Comparison of ENCODE assay signal across 9 cellular contexts in the genomic region with DNA sequence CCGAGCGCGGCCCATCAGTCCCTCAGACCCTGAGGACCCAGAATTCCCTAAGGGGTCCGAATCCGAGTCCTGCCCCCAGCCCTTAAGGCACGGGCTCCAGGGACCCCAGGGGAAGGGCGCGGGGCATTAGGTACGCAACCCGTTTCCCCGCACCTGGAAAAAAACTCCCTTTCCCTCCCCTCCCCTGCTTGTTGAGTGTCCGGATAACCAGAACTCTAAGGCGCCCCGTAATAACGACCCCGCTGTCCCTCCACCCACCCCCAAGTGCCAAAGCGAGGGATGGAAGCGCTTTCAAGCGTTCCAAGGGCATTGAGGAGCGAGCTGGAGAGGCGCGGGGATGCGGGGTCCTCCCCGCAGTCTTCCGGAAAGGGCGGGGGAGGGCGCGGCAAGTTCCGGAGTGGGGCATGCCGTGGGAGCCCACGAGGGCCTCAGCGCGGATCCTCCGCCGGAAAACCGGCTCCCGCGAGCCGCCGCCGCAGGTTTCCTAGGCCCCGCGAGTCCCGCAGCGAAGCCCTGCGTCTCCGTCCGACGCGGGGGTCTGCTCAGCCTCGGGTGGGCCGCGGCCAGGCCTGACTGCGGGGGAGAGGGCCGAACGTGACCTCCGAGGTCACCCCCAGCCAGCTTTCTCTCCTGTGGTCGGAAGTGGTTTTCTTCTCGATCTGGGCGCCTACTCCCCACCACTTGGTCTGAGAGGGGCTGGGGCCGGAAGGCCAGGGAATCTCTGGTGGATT. TPM values are rescaled to one million over a fixed set of nuclear protein-coding genes. Genes with fewer than 3 reads are reported as not detected.
DNase-seq lines count a peak whose midpoint lies in the region; ATAC-seq and TF ChIP-seq lines count a peak whose summit lies in the region.
"Had no signal": no experiment of that assay in that cellular context is flagged by ENCODE, and none has a peak within 500 bp of the region (broad histone marks: within the 10 kb centered on the region; RNA-seq: fewer than 3 reads in every experiment).

No MANE protein-coding gene starts in this region.

- WGBS in heart left ventricle, 4 donors, result 22 to 29% (median 22%) methylated on average over 24 to 61 of the region's 61 CpGs

- H3K27me3 ChIP-seq in heart left ventricle, result peaks cover 0 to 61% (median 0%) of the 10 kb centered on the region in 9 donors
- H3K27me3 ChIP-seq in vagina, result no peaks in the 10 kb centered on the region

- H3K4me1 Mint-ChIP-seq in endothelial cell (ENCODE audit: unreplicated experiment) (peaks cover 13% of the 10 kb centered on the region), naive B cell (peaks cover 27 to 38% (median 33%) of the 10 kb centered on the region in 3 donors)

- H3K27ac ChIP-seq in heart left ventricle (peak overlapping the region; percentile 18 to 79 (median 68)), vagina (no peak overlapping the region)

- no peak for TF ChIP-seq CTCF in heart left ventricle (IDR thresholded peaks at IDR 0.05)
- TF ChIP-seq CTCF in endothelial cell (IDR thresholded peaks at IDR 0.05; ENCODE audit: unreplicated experiment), result no peak
- TF ChIP-seq CTCF in vagina (IDR thresholded peaks at IDR 0.05), result no peak

- peak overlapping the region in 11 of 12 donors; percentile 31 to 97 (median 85) for H3K4me3 ChIP-seq in heart left ventricle
- peak overlapping the region; percentile 40 to 43 for H3K4me3 ChIP-seq in vagina
- H3K4me3 ChIP-seq: K562 had no signal

- H3K9me3 Mint-ChIP-seq in endothelial cell (ENCODE audit: unreplicated experiment), result no peaks in the 10 kb centered on the region
- H3K9me3 Mint-ChIP-seq in naive B cell, result no peaks in the 10 kb centered on the region

- H3K27ac Mint-ChIP-seq in endothelial cell (ENCODE audit: unreplicated experiment) (peak overlapping the region; percentile 48), naive B cell (peak overlapping the region in 2 of 6 donors; percentile 42 to 47)

- ATAC-seq in heart left ventricle (no peak), Right ventricle myocardium superior (ENCODE audit: poor library complexity) (no peak), naive B cell (ENCODE audit: low read depth in 2 of 2) (no peak)
- ATAC-seq: K562 had no signal

- peaks cover 2 to 62% (median 49%) of the 10 kb centered on the region in 12 donors for H3K4me1 ChIP-seq in heart left ventricle
- H3K4me1 ChIP-seq in vagina, result peaks cover 58% of the 10 kb centered on the region

- H3K9me3 ChIP-seq in heart left ventricle (no peaks in the 10 kb centered on the region), vagina (no peaks in the 10 kb centered on the region)

- H3K36me3 ChIP-seq in heart left ventricle (no peaks in the 10 kb centered on the region), vagina (no peaks in the 10 kb centered on the region)

- H3K36me3 Mint-ChIP-seq in endothelial cell (ENCODE audit: low read depth, unreplicated experiment), result no peaks in the 10 kb centered on the region
- no peaks in the 10 kb centered on the region for H3K36me3 Mint-ChIP-seq in naive B cell

- intact Hi-C loops in heart left ventricle (cut with DNase I), result loop anchor here in 6 of 10 donors (5.0 to 10.0 kb wide), 4 partner anchors 140 to 195 kb away; no protein-coding TSS in a partner anchor
- intact Hi-C loops in Right ventricle myocardium superior (cut with DNase I), result loop anchor here (5.0 to 10.0 kb wide), 2 partner anchors 155 to 192 kb away; a partner anchor contains a TSS
- intact Hi-C loops in vagina (cut with DNase I), result no loop called here

- H3K4me3 Mint-ChIP-seq in endothelial cell (ENCODE audit: unreplicated experiment), result peak overlapping the region; percentile 37
- H3K4me3 Mint-ChIP-seq in naive B cell, result peak overlapping the region; percentile 60 to 99 (median 76)

- TF ChIP-seq POLR2A in heart left ventricle (IDR thresholded peaks at IDR 0.05), result no peak
- TF ChIP-seq POLR2A in vagina (IDR thresholded peaks at IDR 0.05), result no peak

- H3K27me3 Mint-ChIP-seq in endothelial cell (ENCODE audit: unreplicated experiment), result peaks cover 5% of the 10 kb centered on the region
- peaks cover 45 to 74% (median 62%) of the 10 kb centered on the region in 3 donors for H3K27me3 Mint-ChIP-seq in naive B cell

- DNase-seq in heart left ventricle, result no peak
- no peak for DNase-seq in Right ventricle myocardium superior
- no peak for DNase-seq in endothelial cell (ENCODE audit: low spot score)
- DNase-seq in naive B cell, result no peak
- no peak for DNase-seq in vagina (ENCODE audit: extremely low spot score in 2 of 2)
- DNase-seq in SIG-M5 (lab: John Stamatoyannopoulos, UW), result no peak
- DNase-seq in NOMO-1 (lab: John Stamatoyannopoulos, UW; ENCODE audit: unreplicated experiment in 2 of 2), result no peak
- DNase-seq in stimulated activated CD4-positive, alpha-beta T cell treated with anti-CD3 and anti-CD28 coated beads, Interleukin-2, amount 100 ng/mL, for 24 hours, result no peak

RNA-seq across cellular contexts. Expression of a gene that starts 3.9 kb away (rescaled TPM):
- 100 to 1,000 TPM; 104 to 312 (median 162) TPM for total RNA-seq in heart left ventricle
- polyA plus RNA-seq in heart left ventricle, result 10 to 100 TPM; 27.9 to 50.5 TPM
- 136 TPM for total RNA-seq in Right ventricle myocardium superior
- total RNA-seq in endothelial cell (ENCODE audit: unreplicated experiment), result 55.6 TPM
- polyA plus RNA-seq in naive B cell (ENCODE audit: low read depth in 6 of 6), result 1 to 10 TPM in 5 of 6 donors, not detected in 1; 1.6 to 7.7 (median 4.5) TPM
- total RNA-seq in vagina, result 112 TPM

RNA-seq across cellular contexts. Expression of a gene that starts 38.1 kb away (rescaled TPM):
- total RNA-seq in heart left ventricle (10 to 100 TPM in 1 of 9 donors, 1 to 10 TPM in 8; 4.1 to 13.4 (median 8.4) TPM), Right ventricle myocardium superior (7.3 TPM), endothelial cell (ENCODE audit: unreplicated experiment) (23.3 TPM), vagina (15.7 TPM)
- polyA plus RNA-seq in heart left ventricle (10 to 100 TPM; 10.9 to 14.4 TPM), naive B cell (ENCODE audit: low read depth in 6 of 6) (10 to 100 TPM; 15.9 to 26.9 (median 16.8) TPM)
